Comparison of ENCODE assay signal across 8 cellular contexts in the genomic region with DNA sequence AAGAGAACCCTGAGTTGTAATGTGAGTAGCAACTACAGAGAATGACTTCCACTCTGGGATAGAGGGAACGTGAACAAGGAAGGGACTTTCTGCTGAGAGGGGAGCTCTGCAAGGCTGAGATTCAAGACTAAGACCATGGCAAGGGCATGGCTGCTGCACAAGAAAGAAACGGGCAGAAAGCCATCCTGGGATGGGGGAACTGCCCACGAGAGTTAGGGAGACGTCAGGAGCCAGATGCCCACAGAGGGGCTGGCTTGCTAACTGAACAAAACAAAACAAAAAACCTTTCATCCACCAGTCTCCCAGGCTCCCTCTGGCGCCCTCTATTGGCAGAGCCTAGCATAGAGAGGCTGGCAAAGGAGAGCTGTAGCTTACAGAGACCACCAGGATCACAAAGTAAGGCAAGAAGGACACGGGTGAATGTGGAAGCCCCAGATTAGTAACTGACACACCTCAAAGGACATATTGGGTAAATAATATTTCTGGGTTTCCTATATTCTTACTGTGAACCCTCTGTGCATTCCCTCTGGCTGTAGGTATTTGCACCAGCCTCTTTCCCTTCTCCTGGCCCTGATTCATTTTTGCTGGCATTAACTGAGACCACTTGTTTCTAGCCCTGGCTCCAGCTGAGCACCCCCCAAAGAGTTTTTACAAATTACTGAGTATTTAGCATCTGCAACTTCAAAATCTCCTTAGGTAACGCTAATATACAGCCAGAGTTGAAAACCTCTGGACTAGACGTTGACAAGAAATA.
DNase-seq lines count a peak whose midpoint lies in the region; ATAC-seq and TF ChIP-seq lines count a peak whose summit lies in the region.

No MANE protein-coding gene starts in this region.

- H3K9me3 ChIP-seq in DND-41 (ENCODE audit: insufficient read depth, low read length, severe bottlenecking) (no peaks in the 10 kb centered on the region), right lobe of liver (no peaks in the 10 kb centered on the region)

- no peaks in the 10 kb centered on the region for H3K79me2 ChIP-seq in DND-41 (ENCODE audit: insufficient read depth, low read length)

- TF ChIP-seq CTCF in DND-41 (IDR thresholded peaks at IDR 0.05; ENCODE audit: borderline replicate concordance, extremely low read depth, low read length, poor library complexity, severe bottlenecking) (peak; percentile 83), RWPE1 (conservative IDR thresholded peaks at IDR 0.05; ENCODE audit: low read depth) (peak; percentile 55), choroid plexus epithelial cell (conservative IDR thresholded peaks at IDR 0.05; ENCODE audit: low read depth, low read length) (peak; percentile 84), right lobe of liver (IDR thresholded peaks at IDR 0.05) (peak; percentile 84 to 96 (median 90))

- H3K27ac ChIP-seq in DND-41 (ENCODE audit: low read length) (no peak overlapping the region), RWPE1 (no peak overlapping the region), right lobe of liver (no peak overlapping the region)

- H3K4me3 ChIP-seq in DND-41 (ENCODE audit: low read depth in 1 of 2, low read length in 2 of 2) (no peak overlapping the region), choroid plexus epithelial cell (ENCODE audit: low read depth, low read length) (no peak overlapping the region), right lobe of liver (peak overlapping the region in 1 of 3 donors; percentile 12)

- H3K27me3 ChIP-seq in DND-41 (ENCODE audit: insufficient read depth, low read length, poor library complexity) (no peaks in the 10 kb centered on the region), right lobe of liver (no peaks in the 10 kb centered on the region)

- intact Hi-C loops in right lobe of liver (cut with DNase I): loop anchor here in 1 of 2 donors (10.0 kb wide), 1 partner anchor 260 kb away; no protein-coding TSS in a partner anchor

- 0 out of 2 replicates have a peak overlapping the region, but pooled peaks have one; percentile 13 for H2AFZ ChIP-seq in DND-41 (ENCODE audit: low read depth, low read length)

- POLR2A ChIA-PET in RWPE1 (lab: Yijun Ruan, JAX; ENCODE audit: low non-redundant PET): no interaction called here

- H3K4me1 ChIP-seq in DND-41 (ENCODE audit: insufficient read depth, low read length): no peaks in the 10 kb centered on the region
- no peaks in the 10 kb centered on the region for H3K4me1 ChIP-seq in right lobe of liver

- ATAC-seq in DND-41 (ENCODE audit: insufficient read depth, low read depth) (peak; percentile 73), right lobe of liver (peak; percentile 85 to 92 (median 90)), GM18861 (IDR thresholded peaks at IDR 0.05; ENCODE audit: unreplicated experiment) (no peak), GM18502 (IDR thresholded peaks at IDR 0.05; ENCODE audit: poor library complexity, unreplicated experiment) (no peak)

- H4K20me1 ChIP-seq in DND-41 (ENCODE audit: insufficient read depth, low read length): no peaks in the 10 kb centered on the region

- H3K4me2 ChIP-seq in DND-41 (ENCODE audit: insufficient read depth, low read length): no peak overlapping the region

- CTCF ChIA-PET in RWPE1 (lab: Yijun Ruan, JAX): interaction anchor here (0.5 to 2.0 kb wide), 18 partner anchors 8 to 831 kb away, joined by 3 to 11 read pairs (median 4); a partner anchor contains a TSS

- H3K9ac ChIP-seq in DND-41 (ENCODE audit: low read depth, low read length): no peak overlapping the region

- 52% methylated on average over 6 of the region's 8 CpGs for WGBS in right lobe of liver (ENCODE audit: insufficient coverage, low coverage, low lambda C conversion rate, missing lambda C conversion rate)

- DNase-seq in DND-41 (peak; percentile 68), HS-27A (ENCODE audit: low read depth) (peak; percentile 14), RWPE1 (ENCODE audit: low spot score) (peak; percentile 13), choroid plexus epithelial cell (ENCODE audit: low read depth) (peak; percentile 45), right lobe of liver (peak; percentile 67 to 77 (median 69))
- peak; percentile 14 to 34 for DNase-seq in stimulated activated CD8-positive, alpha-beta memory T cell treated with anti-CD3 and anti-CD28 coated beads, Interleukin-15, amount 100 ng/mL, for 48 hours (ENCODE audit: low read depth in 2 of 2)

- no peak for TF ChIP-seq POLR2A in right lobe of liver (IDR thresholded peaks at IDR 0.05)

- H3K36me3 ChIP-seq in DND-41 (ENCODE audit: insufficient read depth, low read length) (no peaks in the 10 kb centered on the region), right lobe of liver (no peaks in the 10 kb centered on the region)

Comparison
In these comparisons a context has a peak if more than half of its experiments do, and no peak if none do; other contexts are left out.
1. ATAC-seq: peak in DND-41 (single experiment) and right lobe of liver (4 of 4); none in GM18861 (single experiment) and GM18502 (single experiment).
2. DNase-seq: peak in every context shown above with its lines; median percentile 69 in right lobe of liver; 68 in DND-41; 45 in choroid plexus epithelial cell; 24 in stimulated activated CD8-positive, alpha-beta memory T cell treated with anti-CD3 and anti-CD28 coated beads, Interleukin-15, amount 100 ng/mL, for 48 hours; 14 in HS-27A; 13 in RWPE1.
3. Peak in every context shown above with its lines, with median percentiles within 50 percentile points of each other: CTCF ChIP-seq.